In the genomic region with DNA sequence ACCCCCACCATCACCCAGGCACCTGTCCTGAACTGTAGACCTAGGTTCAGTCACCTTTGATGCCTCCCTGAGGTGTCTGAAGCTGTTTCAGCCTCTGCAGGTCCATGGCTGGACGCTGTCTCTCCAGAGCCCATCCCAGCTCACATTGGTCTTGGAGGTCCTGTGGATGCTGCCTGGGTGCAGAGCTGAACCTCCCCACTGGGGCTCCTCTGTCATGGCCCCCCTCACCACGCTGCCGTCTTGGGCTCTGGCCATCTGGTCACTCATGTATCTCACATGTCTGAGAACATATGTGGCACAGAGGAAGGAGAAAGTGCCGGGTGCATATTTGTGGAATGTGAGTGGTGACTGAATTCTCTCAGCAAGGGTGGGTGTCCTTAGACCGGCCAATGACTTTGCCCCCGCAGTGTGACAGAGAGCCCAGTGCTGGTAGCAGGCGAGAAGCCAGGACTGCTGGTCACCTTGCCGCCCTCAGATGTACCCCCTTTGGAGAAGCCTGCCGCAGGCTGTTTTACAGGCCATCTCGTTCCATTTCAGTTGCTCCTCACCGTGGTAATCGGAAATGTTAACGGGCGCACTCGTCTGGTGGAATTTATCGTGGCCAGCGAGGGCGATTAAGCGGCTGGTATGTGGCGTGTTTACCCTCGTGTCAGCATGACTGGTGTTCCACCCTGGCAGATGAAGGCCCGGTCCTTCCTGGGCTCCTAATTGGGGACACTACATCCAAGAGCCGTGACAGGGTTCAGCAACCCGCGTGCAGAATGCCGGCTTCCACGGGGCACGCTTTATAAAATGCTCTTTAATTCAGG, we compare ENCODE assay signal across 1 cellular context.
TF ChIP-seq lines count a peak whose summit lies in the region.

No MANE protein-coding gene starts in this region.

TF ChIP-seq in HepG2, 621 proteins besides CTCF, POLR2A, EP300 and RAD21 (continued from another document):
- TF ChIP-seq HMG20A (CRISPR knock-in tag; IDR thresholded peaks at IDR 0.05; ENCODE audit: borderline replicate concordance): no peak
- no peak for TF ChIP-seq NCOA5 (CRISPR knock-in tag; IDR thresholded peaks at IDR 0.05)
- no peak for TF ChIP-seq ZNF292 (CRISPR knock-in tag; IDR thresholded peaks at IDR 0.05; ENCODE audit: borderline replicate concordance, low read depth)
- no peak for TF ChIP-seq ZNF512B (CRISPR knock-in tag; IDR thresholded peaks at IDR 0.05; ENCODE audit: borderline replicate concordance)
- TF ChIP-seq, protein P1, sequence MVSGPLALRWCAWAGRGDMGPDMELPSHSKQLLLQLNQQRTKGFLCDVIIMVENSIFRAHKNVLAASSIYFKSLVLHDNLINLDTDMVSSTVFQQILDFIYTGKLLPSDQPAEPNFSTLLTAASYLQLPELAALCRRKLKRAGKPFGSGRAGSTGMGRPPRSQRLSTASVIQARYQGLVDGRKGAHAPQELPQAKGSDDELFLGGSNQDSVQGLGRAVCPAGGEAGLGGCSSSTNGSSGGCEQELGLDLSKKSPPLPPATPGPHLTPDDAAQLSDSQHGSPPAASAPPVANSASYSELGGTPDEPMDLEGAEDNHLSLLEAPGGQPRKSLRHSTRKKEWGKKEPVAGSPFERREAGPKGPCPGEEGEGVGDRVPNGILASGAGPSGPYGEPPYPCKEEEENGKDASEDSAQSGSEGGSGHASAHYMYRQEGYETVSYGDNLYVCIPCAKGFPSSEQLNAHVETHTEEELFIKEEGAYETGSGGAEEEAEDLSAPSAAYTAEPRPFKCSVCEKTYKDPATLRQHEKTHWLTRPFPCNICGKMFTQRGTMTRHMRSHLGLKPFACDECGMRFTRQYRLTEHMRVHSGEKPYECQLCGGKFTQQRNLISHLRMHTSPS (CRISPR knock-in tag; IDR thresholded peaks at IDR 0.05; ENCODE audit: low read depth): no peak
- TF ChIP-seq ZNF788 (CRISPR knock-in tag; IDR thresholded peaks at IDR 0.05; ENCODE audit: borderline replicate concordance): no peak
- TF ChIP-seq MAZ (IDR thresholded peaks at IDR 0.05; ENCODE audit: borderline replicate concordance, low read depth, low read length): no peak
- TF ChIP-seq MAZ (CRISPR knock-in tag; IDR thresholded peaks at IDR 0.05; ENCODE audit: low read depth): no peak
- no peak for TF ChIP-seq KAT2B (IDR thresholded peaks at IDR 0.05; ENCODE audit: borderline replicate concordance, low read depth, low read length)
- TF ChIP-seq SMARCE1 (IDR thresholded peaks at IDR 0.05; ENCODE audit: borderline replicate concordance): no peak
- TF ChIP-seq ZBTB4 (CRISPR knock-in tag; IDR thresholded peaks at IDR 0.05; ENCODE audit: borderline replicate concordance): no peak
- TF ChIP-seq IKZF1 (IDR thresholded peaks at IDR 0.05): no peak
- TF ChIP-seq GATAD1 (CRISPR knock-in tag; IDR thresholded peaks at IDR 0.05): no peak
- no peak for TF ChIP-seq THAP8 (CRISPR knock-in tag; IDR thresholded peaks at IDR 0.05; ENCODE audit: borderline replicate concordance)
- no peak for TF ChIP-seq SMAD9 (CRISPR knock-in tag; IDR thresholded peaks at IDR 0.05)
- no peak for TF ChIP-seq CENPX (CRISPR knock-in tag; IDR thresholded peaks at IDR 0.05)
- TF ChIP-seq SMARCC2 (IDR thresholded peaks at IDR 0.05): no peak
- TF ChIP-seq, protein P2, sequence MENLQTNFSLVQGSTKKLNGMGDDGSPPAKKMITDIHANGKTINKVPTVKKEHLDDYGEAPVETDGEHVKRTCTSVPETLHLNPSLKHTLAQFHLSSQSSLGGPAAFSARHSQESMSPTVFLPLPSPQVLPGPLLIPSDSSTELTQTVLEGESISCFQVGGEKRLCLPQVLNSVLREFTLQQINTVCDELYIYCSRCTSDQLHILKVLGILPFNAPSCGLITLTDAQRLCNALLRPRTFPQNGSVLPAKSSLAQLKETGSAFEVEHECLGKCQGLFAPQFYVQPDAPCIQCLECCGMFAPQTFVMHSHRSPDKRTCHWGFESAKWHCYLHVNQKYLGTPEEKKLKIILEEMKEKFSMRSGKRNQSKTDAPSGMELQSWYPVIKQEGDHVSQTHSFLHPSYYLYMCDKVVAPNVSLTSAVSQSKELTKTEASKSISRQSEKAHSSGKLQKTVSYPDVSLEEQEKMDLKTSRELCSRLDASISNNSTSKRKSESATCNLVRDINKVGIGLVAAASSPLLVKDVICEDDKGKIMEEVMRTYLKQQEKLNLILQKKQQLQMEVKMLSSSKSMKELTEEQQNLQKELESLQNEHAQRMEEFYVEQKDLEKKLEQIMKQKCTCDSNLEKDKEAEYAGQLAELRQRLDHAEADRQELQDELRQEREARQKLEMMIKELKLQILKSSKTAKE (CRISPR knock-in tag; IDR thresholded peaks at IDR 0.05; ENCODE audit: borderline replicate concordance): no peak
